ENCODE assay signal across 37 cellular contexts in the genomic region with DNA sequence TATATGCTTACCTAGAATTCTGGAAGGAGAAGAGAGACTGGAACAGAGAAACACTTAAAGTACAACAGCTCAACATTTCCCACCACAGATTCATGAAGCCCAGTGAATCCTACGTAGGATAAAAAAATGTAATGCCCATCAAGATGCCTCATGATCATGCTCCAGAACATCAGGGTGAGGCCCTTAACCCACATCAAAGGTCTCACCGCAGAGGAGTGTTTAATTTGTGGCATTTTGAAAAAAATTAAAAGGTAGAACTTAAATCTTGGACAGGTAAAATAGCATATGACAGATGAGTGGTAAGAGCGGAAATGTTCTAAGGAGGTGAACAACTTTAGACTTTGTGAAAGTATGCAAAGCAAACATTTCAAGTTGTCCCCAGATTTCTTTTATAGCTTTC. TPM values are rescaled to one million over a fixed set of nuclear protein-coding genes. Genes with fewer than 3 reads are reported as not detected.
"Had no signal": no experiment of that assay in that cellular context is flagged by ENCODE, and none has a peak within 500 bp of the region (broad histone marks: within the 10 kb centered on the region; RNA-seq: fewer than 3 reads in every experiment).

No MANE protein-coding gene starts in this region.

- H3K27me3 Mint-ChIP-seq: brain had no signal

- DNase-seq: activated CD4-positive, alpha-beta T cell treated with anti-CD3 and anti-CD28 coated beads for 1 hour; activated CD4-positive, alpha-beta T cell treated with anti-CD3 and anti-CD28 coated beads, Interleukin-2, amount 10 ng/mL, durations not matched to agents 24 days and 14 days; activated CD4-positive, alpha-beta T cell treated with anti-CD3 and anti-CD28 coated beads, Interleukin-2, amount 50 U/mL, for 4 hours; activated CD4-positive, CD25-positive, alpha-beta regulatory T cell; activated CD8-positive, alpha-beta memory T cell treated with anti-CD3 and anti-CD28 coated beads, Interleukin-2, amount 50 U/mL, for 4 hours; activated gamma-delta T cell treated with Interleukin-2 at 50 U/mL for 16 hours; activated naive CD4-positive, alpha-beta T cell treated with anti-CD3 and anti-CD28 coated beads for 36 hours; activated T-cell treated with anti-CD3 and anti-CD28 coated beads for 4 hours; activated T-cell treated with anti-CD3 and anti-CD28 coated beads, Interleukin-2, amount 50 U/mL, for 4 hours; anterior cingulate cortex; caudate nucleus; NCI-H1092 treated with DMSO at 0.1 percent for 48 hours; NCI-H1417; NCI-H146; NCI-H187; NCI-H2029 treated with DMSO at 0.1 percent for 48 hours; NCI-H2107; NCI-H2171; NCI-H510A; NCI-H526; NCI-H748 treated with DMSO at 0.1 percent for 48 hours; NK-92 treated with Interleukin-12 subunit alpha and Interleukin-12 subunit beta, amount 100 ng/mL, for 24 hours; PC-3; Peyer's patch; RPMI8226; SIG-M5; T-helper 1 cell; T1000; WERI-Rb-1 had no signal

- ATAC-seq: activated naive CD4-positive, alpha-beta T cell treated with anti-CD3 and anti-CD28 coated beads, Interleukin-2, amount 50 U/mL, for 72 hours; activated T-cell treated with anti-CD3 and anti-CD28 coated beads, Interleukin-2, amount 50 U/mL, for 4 hours; PC-3; SK-N-SH treated with all-trans-retinoic acid at 6 μM for 48 hours had no signal

- H3K36me3 ChIP-seq: Peyer's patch, WERI-Rb-1 had no signal

- H3K36me3 Mint-ChIP-seq: activated naive CD4-positive, alpha-beta T cell treated with anti-CD3 and anti-CD28 coated beads, Interleukin-2, amount 50 U/mL, for 72 hours had no signal

- H3K9me3 ChIP-seq: Peyer's patch had no signal

- H3K9me3 Mint-ChIP-seq: activated CD4-positive, alpha-beta T cell treated with anti-CD3 and anti-CD28 coated beads, Interleukin-2, amount 10 ng/mL, durations not matched to agents 24 days and 14 days; activated naive CD4-positive, alpha-beta T cell treated with anti-CD3 and anti-CD28 coated beads for 36 hours; activated naive CD4-positive, alpha-beta T cell treated with anti-CD3 and anti-CD28 coated beads, Interleukin-2, amount 50 U/mL, for 72 hours; activated T-cell treated with anti-CD3 and anti-CD28 coated beads, Interleukin-2, amount 50 U/mL, for 4 hours; activated T-helper 1 cell treated with anti-CD3 and anti-CD28 coated beads, Interleukin-12 subunit alpha, Interleukin-12 subunit beta, Interleukin-2, Interleukin-4 antibody, amounts not matched to agents 30 ng/mL and 10 ng/mL and 1 ng/mL, durations not matched to agents 14 hours and 24 hours and 36 hours had no signal

- FAIRE-seq: bronchial epithelial cell had no signal

- H3K27me3 ChIP-seq: Peyer's patch had no signal

- H3K27ac Mint-ChIP-seq: activated CD4-positive, alpha-beta T cell treated with anti-CD3 and anti-CD28 coated beads, Interleukin-2, amount 10 ng/mL, durations not matched to agents 24 days and 14 days; activated naive CD4-positive, alpha-beta T cell treated with anti-CD3 and anti-CD28 coated beads for 36 hours; activated naive CD4-positive, alpha-beta T cell treated with anti-CD3 and anti-CD28 coated beads, Interleukin-2, amount 50 U/mL, for 72 hours; activated T-helper 1 cell treated with anti-CD3 and anti-CD28 coated beads, Interleukin-12 subunit alpha, Interleukin-12 subunit beta, Interleukin-2, Interleukin-4 antibody, amounts not matched to agents 30 ng/mL and 10 ng/mL and 1 ng/mL, durations not matched to agents 14 hours and 24 hours and 36 hours; brain had no signal

- H3K27ac ChIP-seq: Peyer's patch, WERI-Rb-1 had no signal

- H3K4me3 ChIP-seq: Peyer's patch had no signal

- H3K4me1 Mint-ChIP-seq: activated CD4-positive, alpha-beta T cell treated with anti-CD3 and anti-CD28 coated beads, Interleukin-2, amount 10 ng/mL, durations not matched to agents 24 days and 14 days had no signal

- H3K4me3 Mint-ChIP-seq: activated CD4-positive, alpha-beta T cell treated with anti-CD3 and anti-CD28 coated beads, Interleukin-2, amount 10 ng/mL, durations not matched to agents 24 days and 14 days; activated naive CD4-positive, alpha-beta T cell treated with anti-CD3 and anti-CD28 coated beads for 36 hours; activated T-cell treated with anti-CD3 and anti-CD28 coated beads, Interleukin-2, amount 50 U/mL, for 4 hours; activated T-helper 1 cell treated with anti-CD3 and anti-CD28 coated beads, Interleukin-12 subunit alpha, Interleukin-12 subunit beta, Interleukin-2, Interleukin-4 antibody, amounts not matched to agents 30 ng/mL and 10 ng/mL and 1 ng/mL, durations not matched to agents 14 hours and 24 hours and 36 hours; brain had no signal

RNA-seq across cellular contexts. Expression of gene SLC6A20, which starts 9.7 kb away (rescaled TPM):
- total RNA-seq: activated CD4-positive, alpha-beta T cell treated with anti-CD3 and anti-CD28 coated beads, Interleukin-2, amount 10 ng/mL, durations not matched to agents 24 days and 14 days; activated naive CD4-positive, alpha-beta T cell treated with anti-CD3 and anti-CD28 coated beads for 36 hours; activated naive CD4-positive, alpha-beta T cell treated with anti-CD3 and anti-CD28 coated beads, Interleukin-2, amount 50 U/mL, for 72 hours; activated T-cell treated with anti-CD3 and anti-CD28 coated beads, Interleukin-2, amount 50 U/mL, for 4 hours; activated T-helper 1 cell treated with anti-CD3 and anti-CD28 coated beads, Interleukin-12 subunit alpha, Interleukin-12 subunit beta, Interleukin-2, Interleukin-4 antibody, amounts not matched to agents 30 ng/mL and 10 ng/mL and 1 ng/mL, durations not matched to agents 14 hours and 24 hours and 36 hours; bronchial epithelial cell; LHCN-M2; PC-3; SK-MEL-5; T-helper 2 cell treated with Interferon-gamma antibody and Interleukin-4, amounts not matched to agents 100 ng/mL and 5 ng/mL, for 36 hours had no signal
